14 cellular contexts compared by ENCODE assay signal in genomic region chr16:86571197-86571915, GRCh38. TPM values are rescaled to one million over a fixed set of nuclear protein-coding genes. Genes with fewer than 3 reads are reported as not detected.
DNase-seq lines count a peak whose midpoint lies in the region; ATAC-seq and TF ChIP-seq lines count a peak whose summit lies in the region.
"Had no signal": no experiment of that assay in that cellular context is flagged by ENCODE, and none has a peak within 500 bp of the region (broad histone marks: within the 10 kb centered on the region; RNA-seq: fewer than 3 reads in every experiment).

No MANE protein-coding gene starts in this region.

- whole genome bisulfite sequencing in smooth muscle cell (ENCODE audit: low lambda C conversion rate): 58% methylated on average over 22 of the region's 22 CpGs

- H3K9ac ChIP-seq in smooth muscle cell (ENCODE audit: low read depth): peak overlapping the region; percentile 1

- peaks cover 6% of the 10 kb centered on the region for H3F3A ChIP-seq in smooth muscle cell (ENCODE audit: low read depth)

- TF ChIP-seq CTCF in cardiac muscle cell (IDR thresholded peaks at IDR 0.05; ENCODE audit: low read depth, low read length) (no peak), smooth muscle cell (IDR thresholded peaks at IDR 0.05; ENCODE audit: borderline replicate concordance, insufficient read depth, poor library complexity, severe bottlenecking) (no peak)

- H3K9me3 ChIP-seq in cardiac muscle cell (ENCODE audit: low read depth) (no peaks in the 10 kb centered on the region), smooth muscle cell (replicated peaks; ENCODE audit: low read depth) (no peaks in the 10 kb centered on the region)

- H2AFZ ChIP-seq in smooth muscle cell (ENCODE audit: low read depth): no peak overlapping the region

- H3K4me2 ChIP-seq in smooth muscle cell: peak overlapping the region; percentile 93

- H3K4me3 ChIP-seq in cardiac muscle cell (peak overlapping the region; percentile 76), smooth muscle cell (peak overlapping the region; percentile 67)

- H3K27ac ChIP-seq in cardiac muscle cell (no peak overlapping the region), smooth muscle cell (ENCODE audit: low read depth) (no peak overlapping the region)

- H3K36me3 ChIP-seq in cardiac muscle cell: no peaks in the 10 kb centered on the region
- H3K36me3 ChIP-seq in smooth muscle cell (ENCODE audit: low read depth): no peaks in the 10 kb centered on the region

- H4K20me1 ChIP-seq in smooth muscle cell (ENCODE audit: low read depth): peaks cover 24% of the 10 kb centered on the region

- no peak for ATAC-seq in HG03521 (IDR thresholded peaks at IDR 0.05; ENCODE audit: unreplicated experiment)
- ATAC-seq in HG03045 (IDR thresholded peaks at IDR 0.05; ENCODE audit: unreplicated experiment): no peak
- ATAC-seq: naive thymus-derived CD8-positive, alpha-beta T cell had no signal

- H3K4me1 ChIP-seq in cardiac muscle cell (ENCODE audit: low read depth) (peaks cover 31% of the 10 kb centered on the region), smooth muscle cell (ENCODE audit: low read depth) (peaks cover 20% of the 10 kb centered on the region)

- peaks cover 53% of the 10 kb centered on the region for H3K27me3 ChIP-seq in cardiac muscle cell
- H3K27me3 ChIP-seq in smooth muscle cell (ENCODE audit: low read depth): peaks cover 7% of the 10 kb centered on the region

- intact Hi-C loops in cardiac septum (cut with DNase I): loop anchor here (10.0 kb wide), 1 partner anchor 263 kb away; no protein-coding TSS in a partner anchor

- DNase-seq in cardiac muscle cell (ENCODE audit: low read depth in 1 of 2, low spot score in 1 of 2) (no peak), cardiac septum (ENCODE audit: low spot score) (no peak), astrocyte of the hippocampus (ENCODE audit: low read depth, low spot score) (peak; percentile 58), kidney glomerular epithelial cell (lab: John Stamatoyannopoulos, UW) (peak; percentile 44), smooth muscle cell (lab: John Stamatoyannopoulos, UW; ENCODE audit: unreplicated experiment) (no peak), NCI-H187 (lab: John Stamatoyannopoulos, UW) (no peak)
- DNase-seq: activated B cell treated with CpG ODN at 0.5 μM for 24 hours; activated naive CD4-positive, alpha-beta T cell treated with anti-CD3 and anti-CD28 coated beads for 36 hours; MV-4-11; naive thymus-derived CD8-positive, alpha-beta T cell; SW 1271 had no signal

- peaks cover 24% of the 10 kb centered on the region for H3K79me2 ChIP-seq in smooth muscle cell (ENCODE audit: low read depth)

RNA-seq across cellular contexts. Expression of gene FOXC2, which starts 4.7 kb away (rescaled TPM):
- 0.56 and 2.4 TPM in 2 replicates for total RNA-seq in cardiac muscle cell
- polyA plus RNA-seq in cardiac muscle cell: 3.7 and 10.5 TPM in 2 replicates
- 2.6 TPM for total RNA-seq in cardiac septum
- 2.7 and 2.8 TPM in 2 replicates for total RNA-seq in smooth muscle cell
- 18.0 and 18.1 TPM in 2 replicates for polyA plus RNA-seq in smooth muscle cell
- total RNA-seq: activated B cell treated with CpG ODN at 0.5 μM for 24 hours; activated naive CD4-positive, alpha-beta T cell treated with anti-CD3 and anti-CD28 coated beads for 36 hours; fibroblast of villous mesenchyme; naive thymus-derived CD8-positive, alpha-beta T cell had no signal
- polyA plus RNA-seq: naive thymus-derived CD8-positive, alpha-beta T cell had no signal

RNA-seq across cellular contexts. Expression of gene FOXL1, which starts 7.0 kb away (rescaled TPM):
- total RNA-seq in cardiac muscle cell (2.0 and 4.2 TPM in 2 replicates), cardiac septum (1.2 TPM), smooth muscle cell (4.6 and 6.8 TPM in 2 replicates)
- polyA plus RNA-seq in cardiac muscle cell (0.61 and 2.4 TPM in 2 replicates), smooth muscle cell (3.8 and 5.4 TPM in 2 replicates)
- total RNA-seq: activated B cell treated with CpG ODN at 0.5 μM for 24 hours; activated naive CD4-positive, alpha-beta T cell treated with anti-CD3 and anti-CD28 coated beads for 36 hours; naive thymus-derived CD8-positive, alpha-beta T cell had no signal
- polyA plus RNA-seq: naive thymus-derived CD8-positive, alpha-beta T cell had no signal

RNA-seq across cellular contexts. Expression of gene MTHFSD, which starts 16.3 kb away (rescaled TPM):
- total RNA-seq in cardiac muscle cell (17.8 and 36.0 TPM in 2 replicates), cardiac septum (12.2 TPM), smooth muscle cell (14.7 and 23.0 TPM in 2 replicates)
- polyA plus RNA-seq in cardiac muscle cell (23.0 and 28.8 TPM in 2 replicates), smooth muscle cell (13.3 and 16.5 TPM in 2 replicates)

Comparison
In these comparisons a context has a peak if more than half of its experiments do, and no peak if none do; other contexts are left out.
1. DNase-seq: peak in astrocyte of the hippocampus (single experiment) and kidney glomerular epithelial cell (single experiment); none in cardiac muscle cell (0 of 2), cardiac septum (single experiment), smooth muscle cell (single experiment) and NCI-H187 (0 of 2).